1 cellular context compared by ENCODE assay signal in genomic region chr21:35138665-35139381, GRCh38.
TF ChIP-seq lines count a peak whose summit lies in the region.

No MANE protein-coding gene starts in this region.

TF ChIP-seq in K562, 482 proteins besides CTCF, POLR2A, EP300 and RAD21 (continued from another document and continues in another):
- no peak for TF ChIP-seq HBP1 (CRISPR knock-in tag; IDR thresholded peaks at IDR 0.05)
- no peak for TF ChIP-seq BRD9 (IDR thresholded peaks at IDR 0.05; ENCODE audit: low read depth, partially characterized antibody)
- peak; percentile 66 for TF ChIP-seq SOX6 (IDR thresholded peaks at IDR 0.05)
- TF ChIP-seq ZNF830 (CRISPR knock-in tag; IDR thresholded peaks at IDR 0.05) = no peak
- TF ChIP-seq RNF2 (IDR thresholded peaks at IDR 0.05) = no peak
- TF ChIP-seq CREM (IDR thresholded peaks at IDR 0.05; ENCODE audit: low read depth) = peak; percentile 12; the same call in 1 of the 2 replicates
- TF ChIP-seq ARID1B (IDR thresholded peaks at IDR 0.05) = peak; percentile 49; the same call in 1 of the 2 replicates
- TF ChIP-seq MCM3 (IDR thresholded peaks at IDR 0.05) = no peak
- no peak for TF ChIP-seq PBX2 (CRISPR knock-in tag; IDR thresholded peaks at IDR 0.05; ENCODE audit: low read depth)
- TF ChIP-seq PBX2 (tag; conservative IDR thresholded peaks at IDR 0.05; ENCODE audit: low read depth) = no peak
- TF ChIP-seq KAT2B (IDR thresholded peaks at IDR 0.05; ENCODE audit: low read depth, low read length) = no peak
- TF ChIP-seq BMI1 (IDR thresholded peaks at IDR 0.05; ENCODE audit: low read length) = no peak
- TF ChIP-seq NR1H2 (CRISPR knock-in tag; IDR thresholded peaks at IDR 0.05) = no peak
- TF ChIP-seq GATAD2A (IDR thresholded peaks at IDR 0.05) = peak; percentile 72; the same call in 1 of the 2 replicates
- no peak for TF ChIP-seq ZBTB11 (CRISPR knock-in tag; IDR thresholded peaks at IDR 0.05)
- TF ChIP-seq ZNF197 (CRISPR knock-in tag; IDR thresholded peaks at IDR 0.05; ENCODE audit: low read depth) = no peak
- no peak for TF ChIP-seq E2F5 (CRISPR knock-in tag; IDR thresholded peaks at IDR 0.05)
- TF ChIP-seq NFE2 (IDR thresholded peaks at IDR 0.05; ENCODE audit: low read depth) = peak; percentile 32; the same call in 1 of the 2 replicates
- TF ChIP-seq CHAMP1 (IDR thresholded peaks at IDR 0.05) = no peak
- TF ChIP-seq MAFG (tag; conservative IDR thresholded peaks at IDR 0.05) = no peak
- no peak for TF ChIP-seq POLR2H (tag; IDR thresholded peaks at IDR 0.05; ENCODE audit: low read depth)
- TF ChIP-seq FOSL1 (tag; conservative IDR thresholded peaks at IDR 0.05) = 0 out of 2 replicates have a peak, but pooled peaks have one; percentile 24
- no peak for TF ChIP-seq XRCC5 (IDR thresholded peaks at IDR 0.05; ENCODE audit: low read depth, low read length)
- TF ChIP-seq ARNT (IDR thresholded peaks at IDR 0.05) = no peak
- TF ChIP-seq HNRNPH1 (optimal IDR thresholded peaks at IDR 0.05; ENCODE audit: low read depth, low read length) = no peak
- no peak for TF ChIP-seq ZHX1 (conservative IDR thresholded peaks at IDR 0.05; ENCODE audit: low read length)
- no peak for TF ChIP-seq ZNF655 (CRISPR knock-in tag; IDR thresholded peaks at IDR 0.05)
- peak; percentile 58 for TF ChIP-seq TEAD4 (IDR thresholded peaks at IDR 0.05; ENCODE audit: low read length)
- no peak for TF ChIP-seq TEAD4 (CRISPR knock-in tag; IDR thresholded peaks at IDR 0.05; ENCODE audit: borderline replicate concordance)
- no peak for TF ChIP-seq ZNF668 (CRISPR knock-in tag; IDR thresholded peaks at IDR 0.05)
- no peak for TF ChIP-seq ZNF165 (CRISPR knock-in tag; IDR thresholded peaks at IDR 0.05; ENCODE audit: borderline replicate concordance)
- TF ChIP-seq ESRRB (CRISPR knock-in tag; IDR thresholded peaks at IDR 0.05; ENCODE audit: borderline replicate concordance) = no peak
- TF ChIP-seq CLOCK (CRISPR knock-in tag; IDR thresholded peaks at IDR 0.05; ENCODE audit: borderline replicate concordance) = no peak
- peak; percentile 71 for TF ChIP-seq CBFA2T3 (IDR thresholded peaks at IDR 0.05)
- peak; percentile 79 for TF ChIP-seq EGR1 (conservative IDR thresholded peaks at IDR 0.05)
- no peak for TF ChIP-seq HMG20A (CRISPR knock-in tag; conservative IDR thresholded peaks at IDR 0.05)
- TF ChIP-seq SMARCC2 (IDR thresholded peaks at IDR 0.05; ENCODE audit: low read depth) = no peak
- TF ChIP-seq ZNF696 (CRISPR knock-in tag; conservative IDR thresholded peaks at IDR 0.05) = no peak
